Comparison of ENCODE assay signal across 24 cellular contexts in genomic region chr2:201579536-201579935, GRCh38.
DNase-seq lines count a peak whose midpoint lies in the region; ATAC-seq and TF ChIP-seq lines count a peak whose summit lies in the region.
"Had no signal": no experiment of that assay in that cellular context is flagged by ENCODE, and none has a peak within 500 bp of the region (broad histone marks: within the 10 kb centered on the region; RNA-seq: fewer than 3 reads in every experiment).

No MANE protein-coding gene starts in this region.

- DNase-seq in EL = peak; percentile 7
- DNase-seq in amniotic epithelial cell (ENCODE audit: low read depth) = peak; percentile 59
- peak; percentile 76 for DNase-seq in fibroblast of pulmonary artery (ENCODE audit: low read depth)
- no peak for DNase-seq in NCI-H526 (lab: John Stamatoyannopoulos, UW)
- DNase-seq in right lobe of liver = no peak
- no peak for DNase-seq in NCI-H345 treated with DMSO at 0.1 percent for 48 hours (lab: John Stamatoyannopoulos, UW; ENCODE audit: unreplicated experiment)
- DNase-seq: activated B cell treated with CpG ODN at 0.5 μM for 24 hours; activated CD8-positive, alpha-beta memory T cell treated with anti-CD3 and anti-CD28 coated beads, Interleukin-2, amount 10 ng/mL, durations not matched to agents 7 days and 5 days; activated gamma-delta T cell; activated naive CD8-positive, alpha-beta T cell treated with anti-CD3 and anti-CD28 coated beads, Interleukin-2, amount 10 ng/mL, durations not matched to agents 7 days and 5 days; activated T-cell treated with anti-CD3 and anti-CD28 coated beads, Interleukin-2, amount 50 U/mL, for 4 hours; Calu3; DMS79 treated with DMSO at 0.1 percent for 48 hours; NCI-H2107; NCI-H446 treated with DMSO at 0.1 percent for 48 hours; stimulated activated CD4-positive, alpha-beta T cell treated with anti-CD3 and anti-CD28 coated beads, Interleukin-1b, Interleukin-23, amount 100 ng/mL, for 48 hours; thyroid gland; uterus had no signal

- H3K27ac ChIP-seq in right lobe of liver = no peak overlapping the region
- H3K27ac ChIP-seq: C4-2B, neural progenitor cell, RWPE1, thyroid gland, uterus had no signal

- TF ChIP-seq CTCF in fibroblast of pulmonary artery (IDR thresholded peaks at IDR 0.05; ENCODE audit: low read length, missing control alignments) (no peak), right lobe of liver (IDR thresholded peaks at IDR 0.05) (no peak)

- peak overlapping the region; percentile 26 for H3K4me2 ChIP-seq in skeletal muscle satellite cell (ENCODE audit: low read length)
- H3K4me2 ChIP-seq: GM23338, neural progenitor cell had no signal

- no peak for ATAC-seq in right lobe of liver
- ATAC-seq: activated CD8-positive, alpha-beta memory T cell treated with anti-CD3 and anti-CD28 coated beads, Interleukin-2, amount 10 ng/mL, durations not matched to agents 7 days and 5 days; activated T-cell treated with anti-CD3 and anti-CD28 coated beads, Interleukin-2, amount 50 U/mL, for 4 hours; GM23338; left lobe of liver had no signal

- H3K4me1 ChIP-seq in skeletal muscle satellite cell (ENCODE audit: control insufficient read depth, insufficient read depth, low read length) = peaks cover 19% of the 10 kb centered on the region
- peaks cover 0 to 4% (median 0%) of the 10 kb centered on the region in 4 donors for H3K4me1 ChIP-seq in right lobe of liver
- H3K4me1 ChIP-seq: neural progenitor cell, thyroid gland, uterus had no signal

- no peak overlapping the region for H3K4me3 ChIP-seq in fibroblast of pulmonary artery (replicated peaks; ENCODE audit: low read depth, low read length)
- no peak overlapping the region for H3K4me3 ChIP-seq in skeletal muscle satellite cell (ENCODE audit: low read length)
- H3K4me3 ChIP-seq in right lobe of liver = no peak overlapping the region
- H3K4me3 ChIP-seq: GM23338, neural progenitor cell, thyroid gland, uterus had no signal

- 74% methylated on average over 4 of the region's 4 CpGs for WGBS in right lobe of liver (ENCODE audit: insufficient coverage, low coverage, low lambda C conversion rate, missing lambda C conversion rate)

- no peaks in the 10 kb centered on the region for H3K9me3 ChIP-seq in skeletal muscle satellite cell (replicated peaks; ENCODE audit: low read length)
- H3K9me3 ChIP-seq in right lobe of liver = no peaks in the 10 kb centered on the region
- H3K9me3 ChIP-seq: thyroid gland, uterus had no signal

- H3K36me3 ChIP-seq in skeletal muscle satellite cell (ENCODE audit: insufficient read depth, low read length) (no peaks in the 10 kb centered on the region), right lobe of liver (no peaks in the 10 kb centered on the region)
- H3K36me3 ChIP-seq: neural progenitor cell, thyroid gland, uterus had no signal

- H3K27me3 ChIP-seq in skeletal muscle satellite cell (ENCODE audit: control insufficient read depth, insufficient read depth, low read length) (no peaks in the 10 kb centered on the region), right lobe of liver (no peaks in the 10 kb centered on the region)
- H3K27me3 ChIP-seq: neural progenitor cell, thyroid gland, uterus had no signal

- intact Hi-C loops in right lobe of liver (cut with DNase I) = no loop called here

- H3K9ac ChIP-seq in skeletal muscle satellite cell (ENCODE audit: low read depth, low read length) = no peak overlapping the region
- H3K9ac ChIP-seq: neural progenitor cell had no signal

- TF ChIP-seq POLR2A in right lobe of liver (IDR thresholded peaks at IDR 0.05) = no peak

Comparison
In these comparisons a context has a peak if more than half of its experiments do, and no peak if none do; other contexts are left out.
1. DNase-seq: peak in EL (single experiment), amniotic epithelial cell (single experiment) and fibroblast of pulmonary artery (single experiment); none in NCI-H526 (0 of 2), right lobe of liver (0 of 3) and NCI-H345 treated with DMSO at 0.1 percent for 48 hours (single experiment).